Comparison of ENCODE assay signal across 20 cellular contexts in genomic region chr14:90678846-90679362, GRCh38.
DNase-seq lines count a peak whose midpoint lies in the region; ATAC-seq, FAIRE-seq and TF ChIP-seq lines count a peak whose summit lies in the region.
"Had no signal": no experiment of that assay in that cellular context is flagged by ENCODE, and none has a peak within 500 bp of the region (broad histone marks: within the 10 kb centered on the region; RNA-seq: fewer than 3 reads in every experiment).

No MANE protein-coding gene starts in this region.

- POLR2A ChIA-PET in SK-N-SH (lab: Yijun Ruan, JAX) = no interaction called here

- H3K9me3 ChIP-seq in SK-N-SH (no peaks in the 10 kb centered on the region), smooth muscle cell (replicated peaks; ENCODE audit: low read depth) (no peaks in the 10 kb centered on the region)

- no peak for ATAC-seq in SK-N-SH treated with all-trans-retinoic acid at 6 μM for 48 hours
- no peak for ATAC-seq in stimulated activated naive CD8-positive, alpha-beta T cell treated with anti-CD3 and anti-CD28 coated beads, Interleukin-15, amount 100 ng/mL, for 72 hours
- ATAC-seq: HepG2 had no signal

- no peak overlapping the region for H3K9ac ChIP-seq in SK-N-SH
- H3K9ac ChIP-seq in smooth muscle cell (ENCODE audit: low read depth) = peak overlapping the region; percentile 81

- H3K79me2 ChIP-seq in SK-N-SH (ENCODE audit: insufficient read depth) (no peaks in the 10 kb centered on the region), smooth muscle cell (ENCODE audit: low read depth) (no peaks in the 10 kb centered on the region)

- H2AFZ ChIP-seq in SK-N-SH (ENCODE audit: low read depth) (no peak overlapping the region), smooth muscle cell (ENCODE audit: low read depth) (no peak overlapping the region)
- H2AFZ ChIP-seq: PC-9 had no signal

- no peak overlapping the region for H3K4me3 Mint-ChIP-seq in stimulated activated naive CD8-positive, alpha-beta T cell treated with anti-CD3 and anti-CD28 coated beads, Interleukin-15, Interleukin-2, amounts not matched to agents 100 ng/mL and 50 ng/mL, for 24 hours
- H3K4me3 Mint-ChIP-seq in stimulated activated naive CD8-positive, alpha-beta T cell treated with anti-CD3 and anti-CD28 coated beads, Interleukin-15, amount 100 ng/mL, for 72 hours = no peak overlapping the region
- no peak overlapping the region for H3K4me3 Mint-ChIP-seq in immature natural killer cell
- H3K4me3 Mint-ChIP-seq: B cell; CD4-positive, alpha-beta memory T cell; H9 had no signal

- CTCF ChIA-PET in SK-N-SH (lab: Yijun Ruan, JAX) = interaction anchor here (1.4 kb wide), 1 partner anchor 17 kb away, joined by 4 read pairs; no protein-coding TSS in a partner anchor

- DNase-seq in SK-N-SH = no peak
- no peak for DNase-seq in stimulated activated naive CD8-positive, alpha-beta T cell treated with anti-CD3 and anti-CD28 coated beads, Interleukin-15, amount 100 ng/mL, for 72 hours
- peak; percentile 64 for DNase-seq in bronchial epithelial cell (ENCODE audit: low read depth)
- no peak for DNase-seq in smooth muscle cell (lab: John Stamatoyannopoulos, UW; ENCODE audit: unreplicated experiment)
- DNase-seq in immature natural killer cell = no peak
- DNase-seq in GM19239 (ENCODE audit: insufficient read length, low spot score) = no peak
- DNase-seq: Calu3; CD4-positive, alpha-beta memory T cell; H9; MM.1S; NCI-H1092 treated with DMSO at 0.1 percent for 48 hours; NCI-H2107; NCI-H2227 treated with DMSO at 0.1 percent for 48 hours; NCI-H524; PC-9 had no signal

- H3K27me3 Mint-ChIP-seq in stimulated activated naive CD8-positive, alpha-beta T cell treated with anti-CD3 and anti-CD28 coated beads, Interleukin-15, Interleukin-2, amounts not matched to agents 100 ng/mL and 50 ng/mL, for 24 hours = no peaks in the 10 kb centered on the region
- no peaks in the 10 kb centered on the region for H3K27me3 Mint-ChIP-seq in stimulated activated naive CD8-positive, alpha-beta T cell treated with anti-CD3 and anti-CD28 coated beads, Interleukin-15, amount 100 ng/mL, for 72 hours
- H3K27me3 Mint-ChIP-seq in immature natural killer cell (ENCODE audit: low read depth in 3 of 3) = peaks cover 0 to 5% (median 2%) of the 10 kb centered on the region in 3 donors

- no peaks in the 10 kb centered on the region for H3K9me2 ChIP-seq in SK-N-SH

- H3K36me3 ChIP-seq in SK-N-SH (replicated peaks in 1 of 2; ENCODE audit: control insufficient read depth in 1 of 2, insufficient read depth in 2 of 2, low read length in 1 of 2) (peaks cover 0 to 2% of the 10 kb centered on the region in 2 experiments), bronchial epithelial cell (ENCODE audit: control insufficient read depth, insufficient read depth, low read length) (no peaks in the 10 kb centered on the region), smooth muscle cell (ENCODE audit: low read depth) (no peaks in the 10 kb centered on the region)

- TF ChIP-seq CTCF in SK-N-SH (IDR thresholded peaks at IDR 0.05) = no peak
- no peak for TF ChIP-seq CTCF in bronchial epithelial cell (IDR thresholded peaks at IDR 0.05; ENCODE audit: insufficient read depth, low read length, severe bottlenecking)
- TF ChIP-seq CTCF in smooth muscle cell (IDR thresholded peaks at IDR 0.05; ENCODE audit: borderline replicate concordance, insufficient read depth, poor library complexity, severe bottlenecking) = no peak

- no peak for TF ChIP-seq EP300 in SK-N-SH (IDR thresholded peaks at IDR 0.05; ENCODE audit: borderline replicate concordance in 1 of 2, low read depth in 1 of 2, low read length in 1 of 2)

- H3K36me3 Mint-ChIP-seq in stimulated activated naive CD8-positive, alpha-beta T cell treated with anti-CD3 and anti-CD28 coated beads, Interleukin-15, Interleukin-2, amounts not matched to agents 100 ng/mL and 50 ng/mL, for 24 hours (ENCODE audit: low read depth) = no peaks in the 10 kb centered on the region
- no peaks in the 10 kb centered on the region for H3K36me3 Mint-ChIP-seq in immature natural killer cell
- H3K36me3 Mint-ChIP-seq: CD4-positive, alpha-beta memory T cell had no signal

- H3F3A ChIP-seq in SK-N-SH (replicated peaks; ENCODE audit: insufficient read depth) (peaks cover 31% of the 10 kb centered on the region), smooth muscle cell (ENCODE audit: low read depth) (peaks cover 20% of the 10 kb centered on the region)

- H3K27ac ChIP-seq in SK-N-SH (ENCODE audit: low read depth in 2 of 2, low read length in 1 of 2) (peak overlapping the region; percentile 93 to 97), smooth muscle cell (ENCODE audit: low read depth) (peak overlapping the region; percentile 98)
- H3K27ac ChIP-seq: 22Rv1, PC-9 had no signal

- H3K4me1 Mint-ChIP-seq in stimulated activated naive CD8-positive, alpha-beta T cell treated with anti-CD3 and anti-CD28 coated beads, Interleukin-15, Interleukin-2, amounts not matched to agents 100 ng/mL and 50 ng/mL, for 24 hours (ENCODE audit: low read depth) = peaks cover 51% of the 10 kb centered on the region
- H3K4me1 Mint-ChIP-seq in stimulated activated naive CD8-positive, alpha-beta T cell treated with anti-CD3 and anti-CD28 coated beads, Interleukin-15, amount 100 ng/mL, for 72 hours = peaks cover 51% of the 10 kb centered on the region
- no peaks in the 10 kb centered on the region for H3K4me1 Mint-ChIP-seq in immature natural killer cell
- H3K4me1 Mint-ChIP-seq: B cell had no signal

- no peak overlapping the region for H3K4me2 ChIP-seq in SK-N-SH
- peak overlapping the region; percentile 64 for H3K4me2 ChIP-seq in smooth muscle cell
- H3K4me2 ChIP-seq: PC-9 had no signal

- FAIRE-seq in bronchial epithelial cell (lab: Jason Lieb, UNC) = peak; percentile 77
- no peak for FAIRE-seq in GM19239 (lab: Jason Lieb, UNC)
- FAIRE-seq: HepG2 had no signal

- no peak for TF ChIP-seq RAD21 in SK-N-SH (IDR thresholded peaks at IDR 0.05; ENCODE audit: low read length)

- no peak overlapping the region for H3K4me3 ChIP-seq in SK-N-SH (ENCODE audit: low read depth in 2 of 2, low read length in 1 of 2)
- H3K4me3 ChIP-seq in bronchial epithelial cell (ENCODE audit: low read depth, low read length) = no peak overlapping the region
- H3K4me3 ChIP-seq in smooth muscle cell = no peak overlapping the region
- H3K4me3 ChIP-seq: PC-9 had no signal

- H4K20me1 ChIP-seq in SK-N-SH (ENCODE audit: insufficient read depth) (no peaks in the 10 kb centered on the region), smooth muscle cell (ENCODE audit: low read depth) (no peaks in the 10 kb centered on the region)

- WGBS in SK-N-SH (ENCODE audit: low lambda C conversion rate) = 98% methylated on average over 6 of the region's 6 CpGs
- 100% methylated on average over 6 of the region's 6 CpGs for WGBS in smooth muscle cell (ENCODE audit: low lambda C conversion rate)

- peaks cover 39 to 42% of the 10 kb centered on the region in 2 experiments for H3K4me1 ChIP-seq in SK-N-SH (ENCODE audit: control insufficient read depth in 1 of 2, insufficient read depth in 2 of 2, low read depth in 1 of 2, low read length in 1 of 2)
- H3K4me1 ChIP-seq in smooth muscle cell (ENCODE audit: low read depth) = peaks cover 16% of the 10 kb centered on the region

- no peaks in the 10 kb centered on the region for H3K9me3 Mint-ChIP-seq in stimulated activated naive CD8-positive, alpha-beta T cell treated with anti-CD3 and anti-CD28 coated beads, Interleukin-15, Interleukin-2, amounts not matched to agents 100 ng/mL and 50 ng/mL, for 24 hours
- no peaks in the 10 kb centered on the region for H3K9me3 Mint-ChIP-seq in stimulated activated naive CD8-positive, alpha-beta T cell treated with anti-CD3 and anti-CD28 coated beads, Interleukin-15, amount 100 ng/mL, for 72 hours
- H3K9me3 Mint-ChIP-seq in immature natural killer cell = no peaks in the 10 kb centered on the region
- H3K9me3 Mint-ChIP-seq: CD4-positive, alpha-beta memory T cell; H9 had no signal

- H3K27ac Mint-ChIP-seq in stimulated activated naive CD8-positive, alpha-beta T cell treated with anti-CD3 and anti-CD28 coated beads, Interleukin-15, Interleukin-2, amounts not matched to agents 100 ng/mL and 50 ng/mL, for 24 hours = peak overlapping the region; percentile 96
- peak overlapping the region in 1 of 2 donors; percentile 34 for H3K27ac Mint-ChIP-seq in stimulated activated naive CD8-positive, alpha-beta T cell treated with anti-CD3 and anti-CD28 coated beads, Interleukin-15, amount 100 ng/mL, for 72 hours
- no peak overlapping the region for H3K27ac Mint-ChIP-seq in immature natural killer cell
- H3K27ac Mint-ChIP-seq: B cell had no signal

- H3K27me3 ChIP-seq in SK-N-SH (ENCODE audit: insufficient read depth) = no peaks in the 10 kb centered on the region
- H3K27me3 ChIP-seq in bronchial epithelial cell (ENCODE audit: control insufficient read depth, insufficient read depth, low read length) = no peaks in the 10 kb centered on the region
- no peaks in the 10 kb centered on the region for H3K27me3 ChIP-seq in smooth muscle cell (ENCODE audit: low read depth)

TF ChIP-seq in SK-N-SH, 30 proteins besides CTCF, POLR2A, EP300 and RAD21 (continues in another document):
- TF ChIP-seq TEAD4 (IDR thresholded peaks at IDR 0.05; ENCODE audit: borderline replicate concordance, insufficient read depth) (no peak), MAX (IDR thresholded peaks at IDR 0.05; ENCODE audit: low read depth) (no peak), TCF12 (IDR thresholded peaks at IDR 0.05) (no peak), RXRA (IDR thresholded peaks at IDR 0.05; ENCODE audit: borderline replicate concordance, low read depth) (no peak), YY1 (IDR thresholded peaks at IDR 0.05; ENCODE audit: low read depth) (no peak), GATA2 (CRISPR knock-in tag; IDR thresholded peaks at IDR 0.05) (no peak), POLR2AphosphoS5 (IDR thresholded peaks at IDR 0.05; ENCODE audit: low read depth, low read length) (no peak), NFIC (IDR thresholded peaks at IDR 0.05; ENCODE audit: borderline replicate concordance) (no peak)

TF ChIP-seq in SK-N-SH treated with all-trans-retinoic acid at 6 μM for 48 hours, 23 proteins besides CTCF, POLR2A, EP300 and RAD21:
- TF ChIP-seq CREB5 (CRISPR knock-in tag; IDR thresholded peaks at IDR 0.05; ENCODE audit: low read depth) = no peak
